26 cellular contexts compared by ENCODE assay signal in genomic region chr16:262121-262745, GRCh38. TPM values are rescaled to one million over a fixed set of nuclear protein-coding genes. Genes with fewer than 3 reads are reported as not detected.
"Had no signal": no experiment of that assay in that cellular context is flagged by ENCODE, and none has a peak within 500 bp of the region (broad histone marks: within the 10 kb centered on the region; RNA-seq: fewer than 3 reads in every experiment).

No MANE protein-coding gene starts in this region.

- H3K27me3 Mint-ChIP-seq: activated B cell treated with CpG ODN at 0.5 μM for 24 hours; activated CD4-positive, alpha-beta T cell treated with anti-CD3 and anti-CD28 coated beads, Interleukin-2, amount 10 ng/mL, durations not matched to agents 24 days and 14 days; activated CD8-positive, alpha-beta memory T cell treated with anti-CD3 and anti-CD28 coated beads, Interleukin-2, amount 10 ng/mL, durations not matched to agents 7 days and 5 days; activated naive CD8-positive, alpha-beta T cell; activated T-cell treated with anti-CD3 and anti-CD28 coated beads, Interleukin-2, amount 50 U/mL, for 24 hours had no signal

- ATAC-seq: activated CD8-positive, alpha-beta memory T cell treated with anti-CD3 and anti-CD28 coated beads, Interleukin-2, amount 10 ng/mL, durations not matched to agents 7 days and 5 days had no signal

- H3K36me3 Mint-ChIP-seq: activated CD8-positive, alpha-beta memory T cell treated with anti-CD3 and anti-CD28 coated beads, Interleukin-2, amount 10 ng/mL, durations not matched to agents 7 days and 5 days had no signal

- H3K27ac ChIP-seq: adrenal gland, breast epithelium, Peyer's patch, RWPE1 had no signal

- H3K9me3 ChIP-seq: adrenal gland, breast epithelium, Peyer's patch had no signal

- H3K9me3 Mint-ChIP-seq: activated B cell treated with CpG ODN at 0.5 μM for 24 hours; activated CD4-positive, alpha-beta T cell treated with anti-CD3 and anti-CD28 coated beads, Interleukin-2, amount 10 ng/mL, durations not matched to agents 24 days and 14 days; activated naive CD4-positive, alpha-beta T cell treated with anti-CD3 and anti-CD28 coated beads for 36 hours; activated T-cell treated with anti-CD3 and anti-CD28 coated beads, Interleukin-2, amount 50 U/mL, for 24 hours; activated T-helper 1 cell treated with anti-CD3 and anti-CD28 coated beads, Interleukin-12 subunit alpha, Interleukin-12 subunit beta, Interleukin-2, Interleukin-4 antibody, amounts not matched to agents 30 ng/mL and 10 ng/mL and 1 ng/mL, durations not matched to agents 14 hours and 24 hours and 36 hours had no signal

- H3K4me1 Mint-ChIP-seq: activated B cell treated with CpG ODN at 0.5 μM for 24 hours; activated CD4-positive, alpha-beta T cell treated with anti-CD3 and anti-CD28 coated beads, Interleukin-2, amount 10 ng/mL, durations not matched to agents 24 days and 14 days had no signal

- DNase-seq: activated B cell treated with CpG ODN at 0.5 μM for 24 hours; activated CD4-positive, alpha-beta T cell treated with anti-CD3 and anti-CD28 coated beads for 1 hour; activated CD4-positive, alpha-beta T cell treated with anti-CD3 and anti-CD28 coated beads, Interleukin-2, amount 10 ng/mL, durations not matched to agents 24 days and 14 days; activated CD4-positive, alpha-beta T cell treated with anti-CD3 and anti-CD28 coated beads, Interleukin-2, amount 50 U/mL, for 48 hours; activated CD8-positive, alpha-beta memory T cell treated with anti-CD3 and anti-CD28 coated beads, Interleukin-2, amount 10 ng/mL, durations not matched to agents 7 days and 5 days; activated effector memory CD4-positive, alpha-beta T cell treated with anti-CD3 and anti-CD28 coated beads, Interleukin-2, amount 50 U/mL, for 16 hours; activated naive CD4-positive, alpha-beta T cell treated with anti-CD3 and anti-CD28 coated beads for 36 hours; activated T-cell treated with anti-CD3 and anti-CD28 coated beads, Interleukin-2, amount 50 U/mL, for 24 hours; adrenal gland; aorta; Kasumi-1; KBM-7; NCI-H1105 treated with DMSO at 0.1 percent for 48 hours; NCI-H1436 treated with DMSO at 0.1 percent for 48 hours; NCI-H187; NCI-H2081 treated with DMSO at 0.1 percent for 48 hours; NCI-H446; NCI-H526 treated with DMSO at 0.1 percent for 48 hours; NK-92 treated with Interleukin-12 subunit alpha and Interleukin-12 subunit beta, amount 100 ng/mL, for 24 hours; Peyer's patch; SHP77 treated with DMSO at 0.1 percent for 48 hours had no signal

- H3K4me3 Mint-ChIP-seq: activated B cell treated with CpG ODN at 0.5 μM for 24 hours; activated CD4-positive, alpha-beta T cell treated with anti-CD3 and anti-CD28 coated beads, Interleukin-2, amount 10 ng/mL, durations not matched to agents 24 days and 14 days; activated CD8-positive, alpha-beta memory T cell treated with anti-CD3 and anti-CD28 coated beads, Interleukin-2, amount 10 ng/mL, durations not matched to agents 7 days and 5 days; activated naive CD4-positive, alpha-beta T cell treated with anti-CD3 and anti-CD28 coated beads for 36 hours; activated naive CD8-positive, alpha-beta T cell; activated T-cell treated with anti-CD3 and anti-CD28 coated beads, Interleukin-2, amount 50 U/mL, for 24 hours; activated T-helper 1 cell treated with anti-CD3 and anti-CD28 coated beads, Interleukin-12 subunit alpha, Interleukin-12 subunit beta, Interleukin-2, Interleukin-4 antibody, amounts not matched to agents 30 ng/mL and 10 ng/mL and 1 ng/mL, durations not matched to agents 14 hours and 24 hours and 36 hours had no signal

- H3K27ac Mint-ChIP-seq: activated B cell treated with CpG ODN at 0.5 μM for 24 hours; activated CD4-positive, alpha-beta T cell treated with anti-CD3 and anti-CD28 coated beads, Interleukin-2, amount 10 ng/mL, durations not matched to agents 24 days and 14 days; activated CD8-positive, alpha-beta memory T cell treated with anti-CD3 and anti-CD28 coated beads, Interleukin-2, amount 10 ng/mL, durations not matched to agents 7 days and 5 days; activated naive CD4-positive, alpha-beta T cell treated with anti-CD3 and anti-CD28 coated beads for 36 hours; activated naive CD8-positive, alpha-beta T cell; activated T-cell treated with anti-CD3 and anti-CD28 coated beads, Interleukin-2, amount 50 U/mL, for 24 hours; activated T-helper 1 cell treated with anti-CD3 and anti-CD28 coated beads, Interleukin-12 subunit alpha, Interleukin-12 subunit beta, Interleukin-2, Interleukin-4 antibody, amounts not matched to agents 30 ng/mL and 10 ng/mL and 1 ng/mL, durations not matched to agents 14 hours and 24 hours and 36 hours had no signal

- H3K27me3 ChIP-seq: adrenal gland, breast epithelium, Peyer's patch had no signal

- H3K4me3 ChIP-seq: adrenal gland, breast epithelium, Peyer's patch had no signal

- H3K4me1 ChIP-seq: adrenal gland, breast epithelium had no signal

RNA-seq across cellular contexts. Expression of gene RGS11, which starts 13.5 kb away (rescaled TPM):
- total RNA-seq: activated B cell treated with CpG ODN at 0.5 μM for 24 hours; activated CD8-positive, alpha-beta memory T cell treated with anti-CD3 and anti-CD28 coated beads, Interleukin-2, amount 10 ng/mL, durations not matched to agents 7 days and 5 days had no signal

RNA-seq across cellular contexts. Expression of gene ARHGDIG, which starts 18.2 kb away (rescaled TPM):
- total RNA-seq: activated B cell treated with CpG ODN at 0.5 μM for 24 hours; activated CD4-positive, alpha-beta T cell treated with anti-CD3 and anti-CD28 coated beads, Interleukin-2, amount 10 ng/mL, durations not matched to agents 24 days and 14 days; activated CD8-positive, alpha-beta memory T cell treated with anti-CD3 and anti-CD28 coated beads, Interleukin-2, amount 10 ng/mL, durations not matched to agents 7 days and 5 days; activated naive CD4-positive, alpha-beta T cell treated with anti-CD3 and anti-CD28 coated beads for 36 hours; activated T-helper 1 cell treated with anti-CD3 and anti-CD28 coated beads, Interleukin-12 subunit alpha, Interleukin-12 subunit beta, Interleukin-2, Interleukin-4 antibody, amounts not matched to agents 30 ng/mL and 10 ng/mL and 1 ng/mL, durations not matched to agents 14 hours and 24 hours and 36 hours; T-helper 1 cell treated with Interleukin-12 subunit alpha and Interleukin-12 subunit beta and Interleukin-4 antibody, amounts not matched to agents 30 ng/mL and 1 ng/mL, for 36 hours had no signal

RNA-seq across cellular contexts. Expression of gene PDIA2, which starts 20.7 kb away (rescaled TPM):
- total RNA-seq: activated B cell treated with CpG ODN at 0.5 μM for 24 hours; activated CD4-positive, alpha-beta T cell treated with anti-CD3 and anti-CD28 coated beads, Interleukin-2, amount 10 ng/mL, durations not matched to agents 24 days and 14 days; activated CD8-positive, alpha-beta memory T cell treated with anti-CD3 and anti-CD28 coated beads, Interleukin-2, amount 10 ng/mL, durations not matched to agents 7 days and 5 days; activated naive CD4-positive, alpha-beta T cell treated with anti-CD3 and anti-CD28 coated beads for 36 hours; activated T-helper 1 cell treated with anti-CD3 and anti-CD28 coated beads, Interleukin-12 subunit alpha, Interleukin-12 subunit beta, Interleukin-2, Interleukin-4 antibody, amounts not matched to agents 30 ng/mL and 10 ng/mL and 1 ng/mL, durations not matched to agents 14 hours and 24 hours and 36 hours; breast epithelium; T-helper 1 cell treated with Interleukin-12 subunit alpha and Interleukin-12 subunit beta and Interleukin-4 antibody, amounts not matched to agents 30 ng/mL and 1 ng/mL, for 36 hours had no signal
